Comparison of ENCODE assay signal across 18 cellular contexts in genomic region chr6:125742433-125743120, GRCh38. TPM values are rescaled to one million over a fixed set of nuclear protein-coding genes. Genes with fewer than 3 reads are reported as not detected.
DNase-seq lines count a peak whose midpoint lies in the region; ATAC-seq and TF ChIP-seq lines count a peak whose summit lies in the region.
"Had no signal": no experiment of that assay in that cellular context is flagged by ENCODE, and none has a peak within 500 bp of the region (broad histone marks: within the 10 kb centered on the region; RNA-seq: fewer than 3 reads in every experiment).

No MANE protein-coding gene starts in this region.

- intact Hi-C loops in psoas muscle (cut with DNase I): no loop called here

- H3K23ac ChIP-seq in neuronal stem cell (ENCODE audit: low read depth, low read length, poor library complexity): no peak overlapping the region

- no peak overlapping the region for H3K4ac ChIP-seq in neuronal stem cell (ENCODE audit: low read length)

- 30 to 61% (median 40%) methylated on average over 5 of the region's 5 CpGs for WGBS in psoas muscle, 3 donors
- WGBS in neuronal stem cell (ENCODE audit: extremely low coverage in 2 of 2, insufficient read length in 2 of 2, insufficient replicate concordance in 1 of 2), 2 donors: no CpG with 5 or more reads among the region's 5 CpGs

- H3K36me3 ChIP-seq in psoas muscle (ENCODE audit: insufficient read depth in 1 of 2, low read depth in 1 of 2) (no peaks in the 10 kb centered on the region), neuronal stem cell (replicated peaks in 1 of 2; ENCODE audit: control insufficient read depth in 2 of 2, insufficient read depth in 2 of 2, low read length in 2 of 2) (no peaks in the 10 kb centered on the region)
- H3K36me3 ChIP-seq: gastroesophageal sphincter, left lung, suprapubic skin had no signal

- no peak for ATAC-seq in psoas muscle
- ATAC-seq: gastroesophageal sphincter, left lung, SK-N-SH treated with all-trans-retinoic acid at 6 μM for 48 hours had no signal

- H2BK12ac ChIP-seq in neuronal stem cell (ENCODE audit: low read length): no peak overlapping the region

- no peak overlapping the region for H4K8ac ChIP-seq in neuronal stem cell (ENCODE audit: low read depth, low read length)

- DNase-seq in DMS53 (lab: John Stamatoyannopoulos, UW): peak; percentile 36
- DNase-seq in LNCaP clone FGC (ENCODE audit: low read depth): peak; percentile 74
- DNase-seq in coronary artery (ENCODE audit: low spot score): no peak
- no peak for DNase-seq in psoas muscle
- no peak for DNase-seq in activated T-cell treated with anti-CD3 and anti-CD28 coated beads, Interleukin-2, amount 50 U/mL, for 1 hour
- DNase-seq in neuronal stem cell (ENCODE audit: low spot score): no peak
- no peak for DNase-seq in DMS 273 treated with DMSO at 0.1 percent for 48 hours (lab: John Stamatoyannopoulos, UW)
- DNase-seq: activated CD4-positive, alpha-beta T cell treated with anti-CD3 and anti-CD28 coated beads for 48 hours; CD8-positive, alpha-beta memory T cell; left lung; NCI-H1048; NCI-H82; T1000 had no signal

- no peak overlapping the region for H2AFZ ChIP-seq in neuronal stem cell (ENCODE audit: low read length)

- H2BK15ac ChIP-seq in neuronal stem cell (ENCODE audit: low read length): no peak overlapping the region

- no peak overlapping the region for H4K91ac ChIP-seq in neuronal stem cell (ENCODE audit: low read depth, low read length, poor library complexity)

- H3K4me1 ChIP-seq in psoas muscle (peaks cover 13% of the 10 kb centered on the region), neuronal stem cell (ENCODE audit: control insufficient read depth in 2 of 2, insufficient read depth in 1 of 2, low read depth in 1 of 2, low read length in 2 of 2) (peaks cover 4 to 6% of the 10 kb centered on the region in 2 donors)

- H3K27me3 ChIP-seq in psoas muscle (ENCODE audit: insufficient read depth in 3 of 3, low read length in 2 of 3): no peaks in the 10 kb centered on the region
- H3K27me3 ChIP-seq in neuronal stem cell (ENCODE audit: control insufficient read depth in 3 of 3, insufficient read depth in 3 of 3, low read depth in 1 of 3, low read length in 3 of 3): peaks cover 2 to 84% (median 11%) of the 10 kb centered on the region in 3 experiments

- no peak overlapping the region for H3K4me2 ChIP-seq in neuronal stem cell (ENCODE audit: insufficient read depth, low read length, poor library complexity, severe bottlenecking)
- H3K4me2 ChIP-seq: KMS-11 had no signal

- no peaks in the 10 kb centered on the region for H3K79me1 ChIP-seq in neuronal stem cell (ENCODE audit: low read depth, low read length)

- H3K9ac ChIP-seq in neuronal stem cell (ENCODE audit: low read depth, low read length, poor library complexity): no peak overlapping the region
- H3K9ac ChIP-seq: KMS-11 had no signal

- H3K4me3 ChIP-seq in LNCaP clone FGC (ENCODE audit: low read depth, low read length) (no peak overlapping the region), coronary artery (peak overlapping the region; percentile 88), psoas muscle (peak overlapping the region; percentile 89), neuronal stem cell (ENCODE audit: low read length in 2 of 2) (no peak overlapping the region)
- H3K4me3 ChIP-seq: gastroesophageal sphincter, left lung, suprapubic skin had no signal

- no peak overlapping the region for H3K14ac ChIP-seq in neuronal stem cell (ENCODE audit: low read length)

- TF ChIP-seq CTCF in LNCaP clone FGC (IDR thresholded peaks at IDR 0.05; ENCODE audit: control insufficient read depth, extremely low read depth, insufficient read depth): no peak
- TF ChIP-seq CTCF in coronary artery (IDR thresholded peaks at IDR 0.05): no peak
- no peak for TF ChIP-seq CTCF in psoas muscle (IDR thresholded peaks at IDR 0.05)

- no peak overlapping the region for H2AK5ac ChIP-seq in neuronal stem cell (ENCODE audit: low read depth, low read length)

- no peak overlapping the region for H2BK5ac ChIP-seq in neuronal stem cell (ENCODE audit: low read length)

- no peak overlapping the region for H2BK120ac ChIP-seq in neuronal stem cell (ENCODE audit: low read depth, low read length)

- H3K9me3 ChIP-seq in psoas muscle (no peaks in the 10 kb centered on the region), neuronal stem cell (replicated peaks in 1 of 2; ENCODE audit: control insufficient read depth in 2 of 2, insufficient read depth in 1 of 2, low read depth in 1 of 2, low read length in 2 of 2) (no peaks in the 10 kb centered on the region)
- H3K9me3 ChIP-seq: gastroesophageal sphincter, left lung, suprapubic skin had no signal

- H3K27ac ChIP-seq in coronary artery (peak overlapping the region; percentile 67 to 98), psoas muscle (peak overlapping the region; percentile 98), neuronal stem cell (replicated peaks; ENCODE audit: low read length) (no peak overlapping the region)
- H3K27ac ChIP-seq: gastroesophageal sphincter, KMS-11, left lung, suprapubic skin had no signal

- no peak overlapping the region for H3K18ac ChIP-seq in neuronal stem cell (ENCODE audit: low read length)

RNA-seq across cellular contexts. Expression of gene HEY2, which starts 6.9 kb away (rescaled TPM):
- total RNA-seq in psoas muscle: 10 to 100 TPM in 1 of 4 donors, 1 to 10 TPM in 3; 4.4 to 80.5 (median 7.5) TPM
- 1 to 10 TPM; 4.2 to 6.2 (median 5.5) TPM for polyA plus RNA-seq in psoas muscle
- 0.36 TPM for polyA plus RNA-seq in neuronal stem cell (2013, experiment 1 of 2)
- 0.25 TPM for polyA plus RNA-seq in neuronal stem cell (2013, experiment 2 of 2)
- total RNA-seq: bronchial epithelial cell had no signal

RNA-seq across cellular contexts. Expression of gene NCOA7, which starts 48.2 kb away (rescaled TPM):
- 10 to 100 TPM in 3 of 4 donors, 1 to 10 TPM in 1; 8.2 to 22.5 (median 13.2) TPM for total RNA-seq in psoas muscle
- polyA plus RNA-seq in psoas muscle: 1 to 10 TPM; 3.1 to 7.4 (median 5.6) TPM
- polyA plus RNA-seq in neuronal stem cell (2013, experiment 1 of 2): 3.4 TPM
- 4.0 TPM for polyA plus RNA-seq in neuronal stem cell (2013, experiment 2 of 2)

Comparison
In these comparisons a context has a peak if more than half of its experiments do, and no peak if none do; other contexts are left out.
1. DNase-seq: peak in DMS53 (single experiment) and LNCaP clone FGC (single experiment); none in coronary artery (single experiment), psoas muscle (0 of 2), activated T-cell treated with anti-CD3 and anti-CD28 coated beads, Interleukin-2, amount 50 U/mL, for 1 hour (single experiment), neuronal stem cell (single experiment) and DMS 273 treated with DMSO at 0.1 percent for 48 hours (single experiment).
2. H3K4me3 ChIP-seq: peak in coronary artery (single experiment) and psoas muscle (single experiment); none in LNCaP clone FGC (single experiment) and neuronal stem cell (0 of 2).